ENCODE assay signal across 9 cellular contexts in the genomic region with DNA sequence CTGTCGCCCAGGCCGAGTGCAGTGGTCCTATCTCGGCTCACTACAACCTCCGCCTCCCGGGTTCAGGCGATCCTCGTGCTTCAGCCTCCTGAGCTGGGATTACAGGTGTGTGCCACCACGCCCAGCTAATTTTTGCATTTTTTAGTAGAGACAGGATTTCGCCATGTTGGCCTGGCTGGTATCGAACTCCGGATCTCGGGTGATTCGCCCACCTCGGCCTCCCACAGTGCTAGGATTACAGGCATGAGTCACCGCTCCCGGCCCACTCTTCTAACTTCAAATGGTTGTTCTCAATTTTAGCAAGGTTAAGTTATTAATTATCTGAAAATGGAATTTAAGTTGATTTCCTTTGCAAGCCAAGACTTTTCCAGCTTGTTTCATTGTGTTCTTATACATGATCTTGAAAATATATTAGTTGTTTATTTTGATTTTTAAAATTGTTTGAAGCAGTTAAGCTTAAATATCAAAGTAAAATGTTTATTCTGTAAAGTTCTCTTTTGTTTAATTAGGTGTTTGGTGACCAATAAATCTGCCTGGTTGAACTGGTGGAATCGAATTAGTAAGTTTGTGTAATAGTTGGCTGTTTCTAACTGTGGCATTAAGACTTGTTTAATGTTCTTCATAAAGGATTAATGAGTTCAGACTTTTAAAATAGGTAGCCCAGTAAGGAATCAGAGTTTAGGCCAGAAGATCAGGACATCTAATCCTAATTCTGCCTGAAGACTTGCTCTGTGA. TPM values are rescaled to one million over a fixed set of nuclear protein-coding genes. Genes with fewer than 3 reads are reported as not detected.
DNase-seq lines count a peak whose midpoint lies in the region; ATAC-seq and TF ChIP-seq lines count a peak whose summit lies in the region.
"Had no signal": no experiment of that assay in that cellular context is flagged by ENCODE, and none has a peak within 500 bp of the region (broad histone marks: within the 10 kb centered on the region; RNA-seq: fewer than 3 reads in every experiment).

No MANE protein-coding gene starts in this region.

- no peak for TF ChIP-seq EP300 in transverse colon (IDR thresholded peaks at IDR 0.05; ENCODE audit: low read depth)

- H3K9me3 Mint-ChIP-seq in naive thymus-derived CD8-positive, alpha-beta T cell: no peaks in the 10 kb centered on the region

- 82 to 94% methylated on average over 6 to 17 of the region's 17 CpGs for WGBS in transverse colon (ENCODE audit: low coverage in 1 of 2), 2 donors

- H3K4me3 ChIP-seq in left ventricle myocardium inferior (peak overlapping the region; percentile 96), transverse colon (peak overlapping the region in 1 of 4 donors; percentile 78)

- no peak for DNase-seq in left ventricle myocardium inferior
- no peak for DNase-seq in Right ventricle myocardium inferior (ENCODE audit: missing footprints)
- peak; percentile 39 for DNase-seq in activated CD8-positive, alpha-beta memory T cell treated with anti-CD3 and anti-CD28 coated beads, Interleukin-2, amount 50 U/mL, for 4 hours
- no peak for DNase-seq in naive thymus-derived CD8-positive, alpha-beta T cell
- DNase-seq in transverse colon: no peak
- no peak for DNase-seq in activated CD4-positive, CD25-positive, alpha-beta regulatory T cell (lab: John Stamatoyannopoulos, UW)
- no peak for DNase-seq in foreskin keratinocyte
- DNase-seq: SHP77 treated with DMSO at 0.1 percent for 48 hours had no signal

- H3K4me1 ChIP-seq in left ventricle myocardium inferior (peaks cover 45% of the 10 kb centered on the region), transverse colon (peaks cover 0 to 23% (median 10%) of the 10 kb centered on the region in 4 donors), foreskin keratinocyte (peaks cover 5% of the 10 kb centered on the region)

- in situ Hi-C loops in transverse colon (cut with MboI; ENCODE audit: low pct_ligation_motif_present in 1 of 4, low pct_unique_long_range_greater_than_20kb in 1 of 4, low sequenced_read_pairs in 3 of 4): no loop called here

- peak overlapping the region in 4 of 10 donors; percentile 15 to 35 (median 24) for H3K27ac Mint-ChIP-seq in naive thymus-derived CD8-positive, alpha-beta T cell

- H3K4me1 Mint-ChIP-seq in naive thymus-derived CD8-positive, alpha-beta T cell: peaks cover 16 to 40% (median 30%) of the 10 kb centered on the region in 4 donors

- no peak for ATAC-seq in Right ventricle myocardium inferior
- ATAC-seq in naive thymus-derived CD8-positive, alpha-beta T cell: no peak
- ATAC-seq in HG02759 (IDR thresholded peaks at IDR 0.05; ENCODE audit: unreplicated experiment): no peak
- no peak for ATAC-seq in foreskin keratinocyte

- TF ChIP-seq CTCF in left ventricle myocardium inferior (IDR thresholded peaks at IDR 0.05; ENCODE audit: borderline replicate concordance) (no peak), transverse colon (IDR thresholded peaks at IDR 0.05) (no peak), foreskin keratinocyte (conservative IDR thresholded peaks at IDR 0.05) (no peak)

- H3K27me3 Mint-ChIP-seq in naive thymus-derived CD8-positive, alpha-beta T cell: no peaks in the 10 kb centered on the region

- H3K27ac ChIP-seq in left ventricle myocardium inferior (replicated peaks): no peak overlapping the region
- H3K27ac ChIP-seq in transverse colon: peak overlapping the region; percentile 21 to 95 (median 92)
- no peak overlapping the region for H3K27ac ChIP-seq in foreskin keratinocyte

- TF ChIP-seq POLR2A in transverse colon (IDR thresholded peaks at IDR 0.05): no peak

- H3K27me3 ChIP-seq in left ventricle myocardium inferior (ENCODE audit: low read depth): no peaks in the 10 kb centered on the region
- no peaks in the 10 kb centered on the region for H3K27me3 ChIP-seq in transverse colon
- H3K27me3 ChIP-seq in foreskin keratinocyte: no peaks in the 10 kb centered on the region

- H3K9me3 ChIP-seq in left ventricle myocardium inferior (replicated peaks): no peaks in the 10 kb centered on the region
- H3K9me3 ChIP-seq in transverse colon: no peaks in the 10 kb centered on the region

- H3K36me3 ChIP-seq in left ventricle myocardium inferior (peaks cover 15% of the 10 kb centered on the region), transverse colon (peaks cover 0 to 1% (median 0%) of the 10 kb centered on the region in 4 donors)

- intact Hi-C loops in left ventricle myocardium inferior (cut with micrococcal nuclease) (loop anchor here (10.0 kb wide), 1 partner anchor 63 kb away; the partner anchor contains the start of gene PNRC1), Right ventricle myocardium inferior (cut with DNase I) (loop anchor here (5.0 kb wide), 1 partner anchor 66 kb away; the partner anchor contains the start of gene PNRC1), transverse colon (cut with DNase I; ENCODE audit: low total_unique reads) (loop anchor here (5.0 kb wide), 1 partner anchor 111 kb away; no protein-coding TSS in a partner anchor)

- POLR2A ChIA-PET in naive thymus-derived CD8-positive, alpha-beta T cell (lab: Charles Lee): interaction anchor here (0.6 to 4.6 kb wide), 3 partner anchors 48 to 205 kb away, joined by 3 to 105 read pairs (median 3); partner anchors contain the start of gene PNRC1

- peak overlapping the region; percentile 25 to 73 (median 56) for H3K4me3 Mint-ChIP-seq in naive thymus-derived CD8-positive, alpha-beta T cell

- peaks cover 5 to 24% (median 8%) of the 10 kb centered on the region in 3 donors for H3K36me3 Mint-ChIP-seq in naive thymus-derived CD8-positive, alpha-beta T cell

RNA-seq across cellular contexts. Expression of gene PM20D2, which starts 2.3 kb away (rescaled TPM):
- total RNA-seq in left ventricle myocardium inferior: 14.3 TPM
- total RNA-seq in Right ventricle myocardium inferior: 13.3 TPM
- 10 to 100 TPM; 12.7 to 13.3 TPM for total RNA-seq in naive thymus-derived CD8-positive, alpha-beta T cell
- 10 to 100 TPM in 1 of 3 donors, 1 to 10 TPM in 2; 8.9 to 11.9 (median 9.9) TPM for polyA plus RNA-seq in naive thymus-derived CD8-positive, alpha-beta T cell
- 10 to 100 TPM in 3 of 4 donors, 1 to 10 TPM in 1; 3.7 to 16.4 (median 12.4) TPM for total RNA-seq in transverse colon
- total RNA-seq in foreskin keratinocyte: 17.3 and 18.4 TPM in 2 replicates
- polyA plus RNA-seq in foreskin keratinocyte: 4.2 and 5.8 TPM in 2 replicates

RNA-seq across cellular contexts. Expression of gene SRSF12, which starts 30.3 kb away (rescaled TPM):
- total RNA-seq in left ventricle myocardium inferior (not detected), Right ventricle myocardium inferior (0.24 TPM), transverse colon (not detected), foreskin keratinocyte (0.32 and 0.51 TPM in 2 replicates)
- not detected for total RNA-seq in naive thymus-derived CD8-positive, alpha-beta T cell
- under 1 TPM in 2 of 3 donors, not detected in 1; 0.05 to 0.20 TPM for polyA plus RNA-seq in naive thymus-derived CD8-positive, alpha-beta T cell
- 0.30 and 0.33 TPM in 2 replicates for polyA plus RNA-seq in foreskin keratinocyte

Comparison
In these comparisons a context has a peak if more than half of its experiments do, and no peak if none do; other contexts are left out.
1. H3K27ac ChIP-seq: peak in transverse colon (4 of 4); none in left ventricle myocardium inferior (single experiment) and foreskin keratinocyte (single experiment).